18 cellular contexts compared by ENCODE assay signal in genomic region chr2:239302083-239302807, GRCh38.
A peak's percentile ranks its signal among the peaks of the same experiment; 100 is the strongest.
DNase-seq lines count a peak whose midpoint lies in the region; ATAC-seq and TF ChIP-seq lines count a peak whose summit lies in the region.
"Had no signal": no experiment of that assay in that cellular context is flagged by ENCODE, and none has a peak within 500 bp of the region (broad histone marks: within the 10 kb centered on the region; RNA-seq: fewer than 3 reads in every experiment).

No MANE protein-coding gene starts in this region.

- no peaks in the 10 kb centered on the region for H3K9me3 Mint-ChIP-seq in activated naive CD8-positive, alpha-beta T cell treated with anti-CD3 and anti-CD28 coated beads, Interleukin-2, amount 10 ng/mL, durations not matched to agents 7 days and 5 days
- H3K9me3 Mint-ChIP-seq in activated naive CD8-positive, alpha-beta T cell treated with anti-CD3 and anti-CD28 coated beads for 36 hours = no peaks in the 10 kb centered on the region
- no peaks in the 10 kb centered on the region for H3K9me3 Mint-ChIP-seq in endodermal cell
- no peaks in the 10 kb centered on the region for H3K9me3 Mint-ChIP-seq in naive thymus-derived CD8-positive, alpha-beta T cell

- TF ChIP-seq POLR2A in vagina (IDR thresholded peaks at IDR 0.05) = no peak

- DNase-seq in activated naive CD8-positive, alpha-beta T cell treated with anti-CD3 and anti-CD28 coated beads, Interleukin-2, amount 10 ng/mL, durations not matched to agents 7 days and 5 days = no peak
- no peak for DNase-seq in activated naive CD8-positive, alpha-beta T cell treated with anti-CD3 and anti-CD28 coated beads for 36 hours
- DNase-seq in endodermal cell (peak; percentile 49), vagina (ENCODE audit: extremely low spot score in 2 of 2) (no peak), NCI-H2029 (lab: John Stamatoyannopoulos, UW) (no peak), NCI-H1048 (lab: John Stamatoyannopoulos, UW) (no peak)
- DNase-seq in naive thymus-derived CD8-positive, alpha-beta T cell = no peak
- DNase-seq: activated CD4-positive, alpha-beta T cell treated with anti-CD3 and anti-CD28 coated beads, Interleukin-2, amount 50 U/mL, for 1 hour; caudate nucleus; DMS79 treated with DMSO at 0.1 percent for 48 hours; hippocampal formation; NCI-H1092 treated with DMSO at 0.1 percent for 48 hours; NCI-H510A treated with DMSO at 0.1 percent for 48 hours; nucleus accumbens; PC-9; thyroid gland had no signal

- H3K4me1 Mint-ChIP-seq in activated naive CD8-positive, alpha-beta T cell treated with anti-CD3 and anti-CD28 coated beads, Interleukin-2, amount 10 ng/mL, durations not matched to agents 7 days and 5 days = peaks cover 40% of the 10 kb centered on the region
- H3K4me1 Mint-ChIP-seq in activated naive CD8-positive, alpha-beta T cell treated with anti-CD3 and anti-CD28 coated beads for 36 hours = peaks cover 48% of the 10 kb centered on the region
- H3K4me1 Mint-ChIP-seq in endodermal cell = peaks cover 2% of the 10 kb centered on the region
- peaks cover 42 to 69% (median 64%) of the 10 kb centered on the region in 4 donors for H3K4me1 Mint-ChIP-seq in naive thymus-derived CD8-positive, alpha-beta T cell

- no peak overlapping the region for H3K4me3 ChIP-seq in endodermal cell (ENCODE audit: low read length)
- H3K4me3 ChIP-seq in vagina = no peak overlapping the region
- H3K4me3 ChIP-seq: lung, PC-9, thyroid gland had no signal

- no peak overlapping the region for H3K27ac ChIP-seq in endodermal cell (ENCODE audit: low read depth, low read length)
- H3K27ac ChIP-seq in vagina = peak overlapping the region; percentile 53
- H3K27ac ChIP-seq: PC-9 had no signal

- H3K36me3 Mint-ChIP-seq in activated naive CD8-positive, alpha-beta T cell treated with anti-CD3 and anti-CD28 coated beads, Interleukin-2, amount 10 ng/mL, durations not matched to agents 7 days and 5 days = peaks cover 3% of the 10 kb centered on the region
- H3K36me3 Mint-ChIP-seq in activated naive CD8-positive, alpha-beta T cell treated with anti-CD3 and anti-CD28 coated beads for 36 hours = no peaks in the 10 kb centered on the region
- H3K36me3 Mint-ChIP-seq in endodermal cell (ENCODE audit: low read depth) = no peaks in the 10 kb centered on the region
- no peaks in the 10 kb centered on the region for H3K36me3 Mint-ChIP-seq in naive thymus-derived CD8-positive, alpha-beta T cell

- intact Hi-C loops in vagina (cut with DNase I) = no loop called here

- WGBS in endodermal cell (ENCODE audit: insufficient coverage in 1 of 2, insufficient read length in 1 of 2), 2 experiments = 92 to 99% methylated on average over 14 to 16 of the region's 16 CpGs

- no peaks in the 10 kb centered on the region for H3K9me3 ChIP-seq in endodermal cell (ENCODE audit: control insufficient read depth, low read length)
- no peaks in the 10 kb centered on the region for H3K9me3 ChIP-seq in vagina
- H3K9me3 ChIP-seq: thyroid gland had no signal

- no peak overlapping the region for H3K9ac ChIP-seq in endodermal cell (ENCODE audit: extremely low read depth, low read length, poor library complexity, severe bottlenecking)

- POLR2A ChIA-PET in activated naive CD8-positive, alpha-beta T cell treated with anti-CD3 and anti-CD28 coated beads, Interleukin-2, amount 10 ng/mL, durations not matched to agents 7 days and 5 days (lab: Charles Lee) = interaction anchor here (2.7 kb wide), 1 partner anchor 20 kb away, joined by 10 read pairs; no protein-coding TSS in a partner anchor
- POLR2A ChIA-PET in naive thymus-derived CD8-positive, alpha-beta T cell (lab: Charles Lee) = interaction anchor here (1.0 to 2.1 kb wide), 3 partner anchors 19 to 35 kb away, joined by 3 to 11 read pairs (median 5); no protein-coding TSS in a partner anchor

- peak overlapping the region; percentile 30 for H3K27ac Mint-ChIP-seq in activated naive CD8-positive, alpha-beta T cell treated with anti-CD3 and anti-CD28 coated beads, Interleukin-2, amount 10 ng/mL, durations not matched to agents 7 days and 5 days
- no peak overlapping the region for H3K27ac Mint-ChIP-seq in activated naive CD8-positive, alpha-beta T cell treated with anti-CD3 and anti-CD28 coated beads for 36 hours
- H3K27ac Mint-ChIP-seq in endodermal cell = peak overlapping the region; percentile 21
- H3K27ac Mint-ChIP-seq in naive thymus-derived CD8-positive, alpha-beta T cell = peak overlapping the region; percentile 48 to 93 (median 70)

- ATAC-seq in activated naive CD8-positive, alpha-beta T cell treated with anti-CD3 and anti-CD28 coated beads, Interleukin-2, amount 10 ng/mL, durations not matched to agents 7 days and 5 days (ENCODE audit: low read depth) = no peak
- no peak for ATAC-seq in naive thymus-derived CD8-positive, alpha-beta T cell
- no peak for ATAC-seq in GM19395 (IDR thresholded peaks at IDR 0.05; ENCODE audit: unreplicated experiment)

- no peak overlapping the region for H3K4me3 Mint-ChIP-seq in activated naive CD8-positive, alpha-beta T cell treated with anti-CD3 and anti-CD28 coated beads, Interleukin-2, amount 10 ng/mL, durations not matched to agents 7 days and 5 days
- H3K4me3 Mint-ChIP-seq in activated naive CD8-positive, alpha-beta T cell treated with anti-CD3 and anti-CD28 coated beads for 36 hours = no peak overlapping the region
- H3K4me3 Mint-ChIP-seq in endodermal cell = no peak overlapping the region
- peak overlapping the region in 2 of 10 donors; percentile 39 to 54 for H3K4me3 Mint-ChIP-seq in naive thymus-derived CD8-positive, alpha-beta T cell

- no peaks in the 10 kb centered on the region for H3K4me1 ChIP-seq in endodermal cell (ENCODE audit: control insufficient read depth, insufficient read depth, low read length)
- H3K4me1 ChIP-seq in vagina = peaks cover 75% of the 10 kb centered on the region

- H3K36me3 ChIP-seq in endodermal cell (ENCODE audit: control insufficient read depth, insufficient read depth, low read length) = no peaks in the 10 kb centered on the region
- H3K36me3 ChIP-seq in vagina = no peaks in the 10 kb centered on the region
- H3K36me3 ChIP-seq: thyroid gland had no signal

- TF ChIP-seq CTCF in endodermal cell (conservative IDR thresholded peaks at IDR 0.05) = no peak
- TF ChIP-seq CTCF in vagina (IDR thresholded peaks at IDR 0.05) = no peak

- H3K27me3 ChIP-seq in endodermal cell (ENCODE audit: control insufficient read depth, insufficient read depth, low read length, poor library complexity, severe bottlenecking) = no peaks in the 10 kb centered on the region
- no peaks in the 10 kb centered on the region for H3K27me3 ChIP-seq in vagina
- H3K27me3 ChIP-seq: thyroid gland had no signal

- no peaks in the 10 kb centered on the region for H3K27me3 Mint-ChIP-seq in activated naive CD8-positive, alpha-beta T cell treated with anti-CD3 and anti-CD28 coated beads, Interleukin-2, amount 10 ng/mL, durations not matched to agents 7 days and 5 days
- no peaks in the 10 kb centered on the region for H3K27me3 Mint-ChIP-seq in activated naive CD8-positive, alpha-beta T cell treated with anti-CD3 and anti-CD28 coated beads for 36 hours
- H3K27me3 Mint-ChIP-seq in endodermal cell (ENCODE audit: insufficient read depth) = no peaks in the 10 kb centered on the region
- no peaks in the 10 kb centered on the region for H3K27me3 Mint-ChIP-seq in naive thymus-derived CD8-positive, alpha-beta T cell
